In the genomic region with DNA sequence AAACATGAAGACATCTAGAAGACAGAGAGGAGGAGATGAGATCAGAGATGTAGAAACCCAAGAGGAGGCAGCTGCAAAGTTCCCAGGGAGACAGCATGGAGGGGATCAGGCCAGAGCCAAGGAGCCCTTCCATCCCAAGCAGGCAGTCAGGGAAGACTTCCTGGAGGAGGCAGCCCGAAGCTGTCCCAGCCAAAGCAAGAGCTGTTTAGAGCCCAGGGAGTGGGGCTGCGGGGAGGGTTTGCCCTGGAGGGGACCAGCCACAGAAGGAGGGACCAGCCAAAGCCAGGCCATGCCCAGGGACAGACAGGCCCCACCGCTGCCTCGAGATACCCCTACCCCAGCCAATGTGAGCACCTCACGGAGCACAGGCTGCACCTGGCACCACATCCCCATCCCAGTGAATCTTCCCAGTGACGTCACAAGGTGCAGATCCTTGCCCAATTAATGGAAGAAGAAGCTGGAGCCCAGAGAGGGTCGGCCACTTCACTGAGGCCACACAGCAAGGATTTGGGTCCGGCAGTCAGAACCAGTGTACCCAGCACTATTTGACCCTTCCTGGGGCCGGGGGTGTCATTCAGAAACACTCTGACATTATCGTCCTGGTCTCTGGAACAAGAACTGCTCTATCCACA, we compare ENCODE assay signal across 36 cellular contexts. TPM values are rescaled to one million over a fixed set of nuclear protein-coding genes. Genes with fewer than 3 reads are reported as not detected.
"Had no signal": no experiment of that assay in that cellular context is flagged by ENCODE, and none has a peak within 500 bp of the region (broad histone marks: within the 10 kb centered on the region; RNA-seq: fewer than 3 reads in every experiment).

No MANE protein-coding gene starts in this region.

- H3K27me3 ChIP-seq: ascending aorta, foreskin keratinocyte had no signal

- ATAC-seq: activated CD4-positive, alpha-beta T cell treated with anti-CD3 and anti-CD28 coated beads for 36 hours; activated naive CD4-positive, alpha-beta T cell treated with anti-CD3 and anti-CD28 coated beads, Interleukin-2, amount 50 U/mL, for 72 hours; activated T-cell treated with anti-CD3 and anti-CD28 coated beads, Interleukin-2, amount 50 U/mL, for 72 hours; effector memory CD8-positive, alpha-beta T cell; foreskin keratinocyte; gastroesophageal sphincter; T-cell had no signal

- FAIRE-seq: bronchial epithelial cell, colon had no signal

- H3K9me3 ChIP-seq: ascending aorta had no signal

- H3K27me3 Mint-ChIP-seq: activated B cell treated with CpG ODN at 0.5 μM for 24 hours; activated CD4-positive, alpha-beta memory T cell treated with anti-CD3 and anti-CD28 coated beads, Interleukin-2, amount 10 ng/mL, durations not matched to agents 7 days and 5 days; activated CD4-positive, alpha-beta T cell treated with anti-CD3 and anti-CD28 coated beads, Interleukin-2, amount 10 ng/mL, durations not matched to agents 7 days and 5 days; activated naive CD8-positive, alpha-beta T cell treated with anti-CD3 and anti-CD28 coated beads, Interleukin-2, amount 10 ng/mL, durations not matched to agents 7 days and 5 days; activated T-cell treated with anti-CD3 and anti-CD28 coated beads, Interleukin-2, amount 50 U/mL, for 24 hours had no signal

- H3K36me3 ChIP-seq: ascending aorta, esophagus muscularis mucosa, gastroesophageal sphincter, WERI-Rb-1 had no signal

- H3K36me3 Mint-ChIP-seq: activated naive CD4-positive, alpha-beta T cell treated with anti-CD3 and anti-CD28 coated beads, Interleukin-2, amount 10 ng/mL, durations not matched to agents 7 days and 5 days; activated naive CD8-positive, alpha-beta T cell treated with anti-CD3 and anti-CD28 coated beads, Interleukin-2, amount 10 ng/mL, durations not matched to agents 7 days and 5 days; brain; T-cell had no signal

- H3K9me3 Mint-ChIP-seq: activated naive CD8-positive, alpha-beta T cell treated with anti-CD3 and anti-CD28 coated beads, Interleukin-2, amount 10 ng/mL, durations not matched to agents 7 days and 5 days had no signal

- H3K27ac ChIP-seq: ascending aorta, esophagus muscularis mucosa, foreskin keratinocyte, gastroesophageal sphincter, WERI-Rb-1 had no signal

- H3K4me3 ChIP-seq: ascending aorta, esophagus muscularis mucosa, gastroesophageal sphincter had no signal

- H3K4me1 ChIP-seq: ascending aorta, esophagus muscularis mucosa, foreskin keratinocyte, gastroesophageal sphincter had no signal

- H3K4me3 Mint-ChIP-seq: activated B cell treated with CpG ODN at 0.5 μM for 24 hours; activated CD4-positive, alpha-beta memory T cell treated with anti-CD3 and anti-CD28 coated beads, Interleukin-2, amount 10 ng/mL, durations not matched to agents 7 days and 5 days; activated CD4-positive, alpha-beta T cell treated with anti-CD3 and anti-CD28 coated beads for 36 hours; activated CD4-positive, alpha-beta T cell treated with anti-CD3 and anti-CD28 coated beads, Interleukin-2, amount 10 ng/mL, durations not matched to agents 7 days and 5 days; activated naive CD4-positive, alpha-beta T cell treated with anti-CD3 and anti-CD28 coated beads, Interleukin-2, amount 10 ng/mL, durations not matched to agents 7 days and 5 days; activated naive CD8-positive, alpha-beta T cell treated with anti-CD3 and anti-CD28 coated beads, Interleukin-2, amount 10 ng/mL, durations not matched to agents 7 days and 5 days; activated T-cell treated with anti-CD3 and anti-CD28 coated beads, Interleukin-2, amount 50 U/mL, for 24 hours; activated T-cell treated with anti-CD3 and anti-CD28 coated beads, Interleukin-2, amount 50 U/mL, for 72 hours; brain; effector memory CD8-positive, alpha-beta T cell; T-cell; T-helper 1 cell treated with Interleukin-12 subunit alpha and Interleukin-12 subunit beta and Interleukin-4 antibody, amounts not matched to agents 30 μg/mL and 1 μg/mL, for 36 hours had no signal

- H3K27ac Mint-ChIP-seq: activated B cell treated with CpG ODN at 0.5 μM for 24 hours; activated CD4-positive, alpha-beta memory T cell treated with anti-CD3 and anti-CD28 coated beads, Interleukin-2, amount 10 ng/mL, durations not matched to agents 7 days and 5 days; activated CD4-positive, alpha-beta T cell treated with anti-CD3 and anti-CD28 coated beads for 36 hours; activated CD4-positive, alpha-beta T cell treated with anti-CD3 and anti-CD28 coated beads, Interleukin-2, amount 10 ng/mL, durations not matched to agents 7 days and 5 days; activated naive CD4-positive, alpha-beta T cell treated with anti-CD3 and anti-CD28 coated beads, Interleukin-2, amount 10 ng/mL, durations not matched to agents 7 days and 5 days; activated naive CD8-positive, alpha-beta T cell treated with anti-CD3 and anti-CD28 coated beads, Interleukin-2, amount 10 ng/mL, durations not matched to agents 7 days and 5 days; activated T-cell treated with anti-CD3 and anti-CD28 coated beads, Interleukin-2, amount 50 U/mL, for 24 hours; activated T-cell treated with anti-CD3 and anti-CD28 coated beads, Interleukin-2, amount 50 U/mL, for 72 hours; effector memory CD8-positive, alpha-beta T cell; T-cell; T-helper 1 cell treated with Interleukin-12 subunit alpha and Interleukin-12 subunit beta and Interleukin-4 antibody, amounts not matched to agents 30 μg/mL and 1 μg/mL, for 36 hours had no signal

- DNase-seq: activated B cell treated with CpG ODN at 0.5 μM for 24 hours; activated CD4-positive, alpha-beta memory T cell treated with anti-CD3 and anti-CD28 coated beads, Interleukin-2, amount 10 ng/mL, durations not matched to agents 7 days and 5 days; activated CD4-positive, alpha-beta T cell treated with anti-CD3 and anti-CD28 coated beads for 36 hours; activated CD4-positive, alpha-beta T cell treated with anti-CD3 and anti-CD28 coated beads, Interleukin-2, amount 10 ng/mL, durations not matched to agents 7 days and 5 days; activated CD4-positive, alpha-beta T cell treated with anti-CD3 and anti-CD28 coated beads, Interleukin-2, amount 50 U/mL, for 4 hours; activated CD4-positive, CD25-positive, alpha-beta regulatory T cell treated with anti-CD3 and anti-CD28 coated beads, Interleukin-2, amount 50 U/mL, for 72 hours; activated CD8-positive, alpha-beta memory T cell treated with anti-CD3 and anti-CD28 coated beads, Interleukin-2, amount 50 U/mL, for 48 hours; activated gamma-delta T cell; activated naive CD4-positive, alpha-beta T cell; activated naive CD4-positive, alpha-beta T cell treated with anti-CD3 and anti-CD28 coated beads, Interleukin-2, amount 10 ng/mL, durations not matched to agents 7 days and 5 days; activated naive CD8-positive, alpha-beta T cell treated with anti-CD3 and anti-CD28 coated beads, Interleukin-2, amount 10 ng/mL, durations not matched to agents 7 days and 5 days; activated T-cell treated with anti-CD3 and anti-CD28 coated beads for 4 hours; activated T-cell treated with anti-CD3 and anti-CD28 coated beads, Interleukin-2, amount 50 U/mL, for 24 hours; activated T-cell treated with anti-CD3 and anti-CD28 coated beads, Interleukin-2, amount 50 U/mL, for 72 hours; cortex of kidney; dermis blood vessel endothelial cell; effector CD4-positive, alpha-beta T cell; effector memory CD8-positive, alpha-beta T cell; erythroblast; foreskin keratinocyte; SW 1271; T-cell; T1000; WERI-Rb-1 had no signal

- H3K4me1 Mint-ChIP-seq: activated B cell treated with CpG ODN at 0.5 μM for 24 hours; activated CD4-positive, alpha-beta memory T cell treated with anti-CD3 and anti-CD28 coated beads, Interleukin-2, amount 10 ng/mL, durations not matched to agents 7 days and 5 days; activated CD4-positive, alpha-beta T cell treated with anti-CD3 and anti-CD28 coated beads for 36 hours; activated CD4-positive, alpha-beta T cell treated with anti-CD3 and anti-CD28 coated beads, Interleukin-2, amount 10 ng/mL, durations not matched to agents 7 days and 5 days; activated naive CD4-positive, alpha-beta T cell treated with anti-CD3 and anti-CD28 coated beads, Interleukin-2, amount 10 ng/mL, durations not matched to agents 7 days and 5 days; activated naive CD8-positive, alpha-beta T cell treated with anti-CD3 and anti-CD28 coated beads, Interleukin-2, amount 10 ng/mL, durations not matched to agents 7 days and 5 days; brain; T-cell had no signal

RNA-seq across cellular contexts. Expression of a gene that starts 14.1 kb away (rescaled TPM):
- total RNA-seq: activated B cell treated with CpG ODN at 0.5 μM for 24 hours; activated CD4-positive, alpha-beta memory T cell treated with anti-CD3 and anti-CD28 coated beads, Interleukin-2, amount 10 ng/mL, durations not matched to agents 7 days and 5 days; activated CD4-positive, alpha-beta T cell treated with anti-CD3 and anti-CD28 coated beads for 36 hours; activated CD4-positive, alpha-beta T cell treated with anti-CD3 and anti-CD28 coated beads, Interleukin-2, amount 10 ng/mL, durations not matched to agents 7 days and 5 days; activated naive CD4-positive, alpha-beta T cell treated with anti-CD3 and anti-CD28 coated beads, Interleukin-2, amount 50 U/mL, for 72 hours; activated naive CD8-positive, alpha-beta T cell treated with anti-CD3 and anti-CD28 coated beads, Interleukin-2, amount 10 ng/mL, durations not matched to agents 7 days and 5 days; activated T-cell treated with anti-CD3 and anti-CD28 coated beads, Interleukin-2, amount 50 U/mL, for 72 hours; ascending aorta; bronchial epithelial cell; cardiac septum; chondrocyte; dermis blood vessel endothelial cell; foreskin keratinocyte; glomerular endothelial cell; T-cell; T-helper 2 cell treated with Interferon-gamma antibody and Interleukin-4, amounts not matched to agents 100 ng/mL and 5 ng/mL, for 36 hours had no signal
- polyA plus RNA-seq: foreskin keratinocyte had no signal
